In genomic region chr17:1590031-1590746, GRCh38 we compare ENCODE assay signal across 8 cellular contexts. TPM values are rescaled to one million over a fixed set of nuclear protein-coding genes. Genes with fewer than 3 reads are reported as not detected.
A peak's percentile ranks its signal among the peaks of the same experiment; 100 is the strongest.
DNase-seq lines count a peak whose midpoint lies in the region; ATAC-seq and TF ChIP-seq lines count a peak whose summit lies in the region.

No MANE protein-coding gene starts in this region.

- TF ChIP-seq POLR2A in Peyer's patch (IDR thresholded peaks at IDR 0.05) (no peak), esophagus squamous epithelium (IDR thresholded peaks at IDR 0.05) (no peak)

- 2 to 26% methylated on average over 6 to 10 of the region's 19 CpGs for WGBS in esophagus squamous epithelium, 2 donors

- H3K27ac ChIP-seq in Peyer's patch (peak overlapping the region; percentile 49 to 91 (median 70)), esophagus squamous epithelium (peak overlapping the region; percentile 54 to 87 (median 72))

- DNase-seq in SKM-1 treated with dmso at 0.1 percent for 144 hours (lab: John Stamatoyannopoulos, UW; ENCODE audit: unreplicated experiment) (peak; percentile 0), SKM-1 (lab: John Stamatoyannopoulos, UW; ENCODE audit: unreplicated experiment) (no peak), Peyer's patch (peak in 2 of 3 donors; percentile 72 to 88), esophagus squamous epithelium (lab: John Stamatoyannopoulos, UW) (no peak), posterior vena cava (ENCODE audit: low spot score) (peak; percentile 93), NCI-H1092 (lab: John Stamatoyannopoulos, UW) (no peak)
- no peak for DNase-seq in activated effector memory CD4-positive, alpha-beta T cell treated with Interleukin-2 at 50 U/mL for 16 hours

- no peak for ATAC-seq in HG03175 (IDR thresholded peaks at IDR 0.05; ENCODE audit: unreplicated experiment)

- intact Hi-C loops in esophagus squamous epithelium (cut with DNase I) (no loop called here), posterior vena cava (cut with DNase I) (loop anchor here in 1 of 2 donors (5.0 kb wide), 1 partner anchor 37 kb away; the partner anchor contains the start of gene SLC43A2)

- H3K4me1 ChIP-seq in Peyer's patch: peaks cover 12 to 46% (median 24%) of the 10 kb centered on the region in 4 donors
- H3K4me1 ChIP-seq in esophagus squamous epithelium: peaks cover 26 to 42% (median 31%) of the 10 kb centered on the region in 3 donors

- peak overlapping the region in 1 of 4 donors; percentile 1 for H3K4me3 ChIP-seq in Peyer's patch
- H3K4me3 ChIP-seq in esophagus squamous epithelium: peak overlapping the region in 1 of 4 donors; percentile 35

- H3K27me3 ChIP-seq in Peyer's patch (no peaks in the 10 kb centered on the region), esophagus squamous epithelium (no peaks in the 10 kb centered on the region)

- peaks cover 0 to 10% (median 0%) of the 10 kb centered on the region in 3 donors for H3K36me3 ChIP-seq in Peyer's patch
- no peaks in the 10 kb centered on the region for H3K36me3 ChIP-seq in esophagus squamous epithelium

- TF ChIP-seq CTCF in Peyer's patch (IDR thresholded peaks at IDR 0.05): no peak
- no peak for TF ChIP-seq CTCF in esophagus squamous epithelium (IDR thresholded peaks at IDR 0.05)

- H3K9me3 ChIP-seq in Peyer's patch: no peaks in the 10 kb centered on the region
- H3K9me3 ChIP-seq in esophagus squamous epithelium: no peaks in the 10 kb centered on the region

RNA-seq across cellular contexts. Expression of gene PITPNA, which starts 27.6 kb away (rescaled TPM):
- total RNA-seq in Peyer's patch (100 to 1,000 TPM in 2 of 4 donors, 10 to 100 TPM in 2; 88.2 to 132 (median 107) TPM), esophagus squamous epithelium (10 to 100 TPM; 40.2 to 81.9 (median 46.6) TPM), posterior vena cava (10 to 100 TPM; 68.4 to 90.3 TPM)

RNA-seq across cellular contexts. Expression of gene SLC43A2, which starts 38.4 kb away (rescaled TPM):
- total RNA-seq in Peyer's patch (100 to 1,000 TPM in 1 of 4 donors, 10 to 100 TPM in 3; 58.6 to 103 (median 69.0) TPM), esophagus squamous epithelium (10 to 100 TPM in 1 of 4 donors, 1 to 10 TPM in 3; 2.5 to 12.4 (median 5.3) TPM), posterior vena cava (10 to 100 TPM in 1 of 2 donors, 1 to 10 TPM in 1; 9.5 to 16.9 TPM)

RNA-seq across cellular contexts. Expression of gene SCARF1, which starts 55.3 kb away (rescaled TPM):
- total RNA-seq in Peyer's patch: 10 to 100 TPM in 3 of 4 donors, 1 to 10 TPM in 1; 9.8 to 32.2 (median 20.3) TPM
- 1 to 10 TPM; 2.0 to 5.7 (median 3.3) TPM for total RNA-seq in esophagus squamous epithelium
- total RNA-seq in posterior vena cava: 10 to 100 TPM; 13.0 to 13.9 TPM

RNA-seq across cellular contexts. Expression of gene RILP, which starts 59.5 kb away (rescaled TPM):
- 100 to 1,000 TPM in 1 of 4 donors, 10 to 100 TPM in 3; 29.7 to 173 (median 92.3) TPM for total RNA-seq in Peyer's patch
- total RNA-seq in esophagus squamous epithelium: 10 to 100 TPM in 3 of 4 donors, 1 to 10 TPM in 1; 3.0 to 16.5 (median 13.9) TPM
- 10 to 100 TPM; 10.3 to 13.0 TPM for total RNA-seq in posterior vena cava

Comparison
In these comparisons a context has a peak if more than half of its experiments do, and no peak if none do; other contexts are left out.
1. DNase-seq: peak in SKM-1 treated with dmso at 0.1 percent for 144 hours (single experiment), Peyer's patch (2 of 3) and posterior vena cava (single experiment); none in SKM-1 (single experiment), esophagus squamous epithelium (single experiment), activated effector memory CD4-positive, alpha-beta T cell treated with Interleukin-2 at 50 U/mL for 16 hours (single experiment) and NCI-H1092 (single experiment).